15 cellular contexts compared by ENCODE assay signal in genomic region chr14:21964180-21964579, GRCh38.
"Had no signal": no experiment of that assay in that cellular context is flagged by ENCODE, and none has a peak within 500 bp of the region (broad histone marks: within the 10 kb centered on the region; RNA-seq: fewer than 3 reads in every experiment).

No MANE protein-coding gene starts in this region.

- H3K4me3 ChIP-seq: adrenal gland, cardiac muscle cell, dorsolateral prefrontal cortex, thyroid gland had no signal

- H3K27ac ChIP-seq: adrenal gland, cardiac muscle cell, dorsolateral prefrontal cortex, thyroid gland had no signal

- H3K9me3 Mint-ChIP-seq: endodermal cell had no signal

- H3K4me3 Mint-ChIP-seq: endodermal cell; nephron progenitor cell; stimulated activated naive B cell treated with anti-CD40 and anti-IgM and Interleukin-4, amounts not matched to agents 10 μg/mL and 1 μg/mL and 100 μg/mL, for 72 hours had no signal

- H3K27me3 ChIP-seq: adrenal gland, cardiac muscle cell, thyroid gland had no signal

- H3K36me3 Mint-ChIP-seq: stimulated activated naive B cell treated with anti-CD40 and anti-IgM and Interleukin-4, amounts not matched to agents 10 μg/mL and 1 μg/mL and 100 μg/mL, for 72 hours had no signal

- H3K9me3 ChIP-seq: adrenal gland, thyroid gland had no signal

- H3K4me1 ChIP-seq: adrenal gland, thyroid gland had no signal

- H3K36me3 ChIP-seq: adrenal gland, cardiac muscle cell, thyroid gland had no signal

- H3K4me1 Mint-ChIP-seq: endodermal cell; nephron progenitor cell; stimulated activated naive B cell treated with anti-CD40 and anti-IgM and Interleukin-4, amounts not matched to agents 10 μg/mL and 1 μg/mL and 100 μg/mL, for 72 hours had no signal

- ATAC-seq: SK-N-SH treated with all-trans-retinoic acid at 6 μM for 48 hours; stimulated activated naive B cell treated with anti-CD40 and anti-IgM and Interleukin-4, amounts not matched to agents 10 μg/mL and 1 μg/mL and 100 μg/mL, for 72 hours had no signal

- DNase-seq: activated CD4-positive, CD25-positive, alpha-beta regulatory T cell; activated CD8-positive, alpha-beta memory T cell treated with anti-CD3 and anti-CD28 coated beads, Interleukin-2, amount 50 U/mL, for 48 hours; activated effector memory CD4-positive, alpha-beta T cell treated with Interleukin-2 at 50 U/mL for 16 hours; adrenal gland; dorsolateral prefrontal cortex; endodermal cell; head of caudate nucleus; kidney glomerular epithelial cell; nephron progenitor cell; occipital lobe; stimulated activated CD4-positive, alpha-beta T cell treated with anti-CD3 and anti-CD28 coated beads, Interleukin-4, amount 100 ng/mL, for 1 hour; stimulated activated naive B cell treated with anti-CD40 and anti-IgM and Interleukin-4, amounts not matched to agents 10 μg/mL and 1 μg/mL and 100 μg/mL, for 72 hours; thyroid gland had no signal

- H3K27ac Mint-ChIP-seq: endodermal cell; nephron progenitor cell; stimulated activated naive B cell treated with anti-CD40 and anti-IgM and Interleukin-4, amounts not matched to agents 10 μg/mL and 1 μg/mL and 100 μg/mL, for 72 hours had no signal
